In the genomic region with DNA sequence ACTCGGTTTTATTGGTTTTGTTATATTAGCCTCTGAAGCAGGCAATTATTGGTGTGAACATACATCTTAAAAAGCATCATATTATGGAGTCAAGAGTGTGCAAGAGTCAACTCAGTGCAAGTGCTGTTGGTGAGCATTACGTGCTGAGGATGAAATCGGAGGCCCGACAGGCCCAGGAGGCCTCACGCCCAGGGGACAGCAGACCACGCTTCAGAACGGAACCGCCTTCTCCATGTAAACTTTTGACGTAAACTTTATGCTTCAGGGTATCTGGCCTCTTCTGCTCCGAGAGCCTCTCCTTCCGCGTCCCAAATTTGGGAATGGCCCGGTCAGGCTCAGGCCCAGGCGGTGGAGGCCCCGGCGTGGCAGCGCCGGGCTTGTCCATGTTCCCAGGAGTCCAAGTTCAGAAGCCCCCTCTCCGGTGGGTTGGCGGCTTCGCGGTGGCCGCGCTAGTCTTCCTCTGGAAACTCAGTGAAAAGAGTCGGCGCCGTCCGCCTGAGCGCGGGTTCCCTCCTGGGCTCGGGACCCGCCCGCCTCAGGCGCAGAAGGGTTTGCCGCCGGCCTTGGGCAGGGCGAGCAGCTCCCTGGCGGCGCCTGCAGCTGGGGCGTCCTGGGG, we compare ENCODE assay signal across 1 cellular context.
TF ChIP-seq lines count a peak whose summit lies in the region.

No MANE protein-coding gene starts in this region.

TF ChIP-seq in GM23338, 12 proteins besides CTCF, POLR2A, EP300 and RAD21 (continued from another document):
- TF ChIP-seq, protein P1, sequence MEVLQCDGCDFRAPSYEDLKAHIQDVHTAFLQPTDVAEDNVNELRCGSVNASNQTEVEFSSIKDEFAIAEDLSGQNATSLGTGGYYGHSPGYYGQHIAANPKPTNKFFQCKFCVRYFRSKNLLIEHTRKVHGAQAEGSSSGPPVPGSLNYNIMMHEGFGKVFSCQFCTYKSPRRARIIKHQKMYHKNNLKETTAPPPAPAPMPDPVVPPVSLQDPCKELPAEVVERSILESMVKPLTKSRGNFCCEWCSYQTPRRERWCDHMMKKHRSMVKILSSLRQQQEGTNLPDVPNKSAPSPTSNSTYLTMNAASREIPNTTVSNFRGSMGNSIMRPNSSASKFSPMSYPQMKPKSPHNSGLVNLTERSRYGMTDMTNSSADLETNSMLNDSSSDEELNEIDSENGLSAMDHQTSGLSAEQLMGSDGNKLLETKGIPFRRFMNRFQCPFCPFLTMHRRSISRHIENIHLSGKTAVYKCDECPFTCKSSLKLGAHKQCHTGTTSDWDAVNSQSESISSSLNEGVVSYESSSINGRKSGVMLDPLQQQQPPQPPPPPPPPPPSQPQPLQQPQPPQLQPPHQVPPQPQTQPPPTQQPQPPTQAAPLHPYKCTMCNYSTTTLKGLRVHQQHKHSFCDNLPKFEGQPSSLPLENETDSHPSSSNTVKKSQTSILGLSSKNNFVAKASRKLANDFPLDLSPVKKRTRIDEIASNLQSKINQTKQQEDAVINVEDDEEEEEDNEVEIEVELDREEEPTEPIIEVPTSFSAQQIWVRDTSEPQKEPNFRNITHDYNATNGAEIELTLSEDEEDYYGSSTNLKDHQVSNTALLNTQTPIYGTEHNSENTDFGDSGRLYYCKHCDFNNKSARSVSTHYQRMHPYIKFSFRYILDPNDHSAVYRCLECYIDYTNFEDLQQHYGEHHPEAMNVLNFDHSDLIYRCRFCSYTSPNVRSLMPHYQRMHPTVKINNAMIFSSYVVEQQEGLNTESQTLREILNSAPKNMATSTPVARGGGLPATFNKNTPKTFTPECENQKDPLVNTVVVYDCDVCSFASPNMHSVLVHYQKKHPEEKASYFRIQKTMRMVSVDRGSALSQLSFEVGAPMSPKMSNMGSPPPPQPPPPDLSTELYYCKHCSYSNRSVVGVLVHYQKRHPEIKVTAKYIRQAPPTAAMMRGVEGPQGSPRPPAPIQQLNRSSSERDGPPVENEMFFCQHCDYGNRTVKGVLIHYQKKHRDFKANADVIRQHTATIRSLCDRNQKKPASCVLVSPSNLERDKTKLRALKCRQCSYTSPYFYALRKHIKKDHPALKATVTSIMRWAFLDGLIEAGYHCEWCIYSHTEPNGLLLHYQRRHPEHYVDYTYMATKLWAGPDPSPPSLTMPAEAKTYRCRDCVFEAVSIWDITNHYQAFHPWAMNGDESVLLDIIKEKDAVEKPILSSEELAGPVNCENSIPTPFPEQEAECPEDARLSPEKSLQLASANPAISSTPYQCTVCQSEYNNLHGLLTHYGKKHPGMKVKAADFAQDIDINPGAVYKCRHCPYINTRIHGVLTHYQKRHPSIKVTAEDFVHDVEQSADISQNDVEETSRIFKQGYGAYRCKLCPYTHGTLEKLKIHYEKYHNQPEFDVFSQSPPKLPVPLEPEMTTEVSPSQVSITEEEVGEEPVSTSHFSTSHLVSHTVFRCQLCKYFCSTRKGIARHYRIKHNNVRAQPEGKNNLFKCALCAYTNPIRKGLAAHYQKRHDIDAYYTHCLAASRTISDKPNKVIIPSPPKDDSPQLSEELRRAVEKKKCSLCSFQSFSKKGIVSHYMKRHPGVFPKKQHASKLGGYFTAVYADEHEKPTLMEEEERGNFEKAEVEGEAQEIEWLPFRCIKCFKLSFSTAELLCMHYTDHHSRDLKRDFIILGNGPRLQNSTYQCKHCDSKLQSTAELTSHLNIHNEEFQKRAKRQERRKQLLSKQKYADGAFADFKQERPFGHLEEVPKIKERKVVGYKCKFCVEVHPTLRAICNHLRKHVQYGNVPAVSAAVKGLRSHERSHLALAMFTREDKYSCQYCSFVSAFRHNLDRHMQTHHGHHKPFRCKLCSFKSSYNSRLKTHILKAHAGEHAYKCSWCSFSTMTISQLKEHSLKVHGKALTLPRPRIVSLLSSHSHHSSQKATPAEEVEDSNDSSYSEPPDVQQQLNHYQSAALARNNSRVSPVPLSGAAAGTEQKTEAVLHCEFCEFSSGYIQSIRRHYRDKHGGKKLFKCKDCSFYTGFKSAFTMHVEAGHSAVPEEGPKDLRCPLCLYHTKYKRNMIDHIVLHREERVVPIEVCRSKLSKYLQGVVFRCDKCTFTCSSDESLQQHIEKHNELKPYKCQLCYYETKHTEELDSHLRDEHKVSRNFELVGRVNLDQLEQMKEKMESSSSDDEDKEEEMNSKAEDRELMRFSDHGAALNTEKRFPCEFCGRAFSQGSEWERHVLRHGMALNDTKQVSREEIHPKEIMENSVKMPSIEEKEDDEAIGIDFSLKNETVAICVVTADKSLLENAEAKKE (CRISPR knock-in tag; IDR thresholded peaks at IDR 0.05), result no peak
- peak; percentile 81 for TF ChIP-seq EZH2phosphoT487 (IDR thresholded peaks at IDR 0.05; ENCODE audit: unreplicated experiment)
- TF ChIP-seq POLR2AphosphoS5 (IDR thresholded peaks at IDR 0.05; ENCODE audit: low read depth), result no peak
- no peak for TF ChIP-seq ZNF114 (CRISPR knock-in tag; IDR thresholded peaks at IDR 0.05)
